ENCODE assay signal across 1 cellular context in genomic region chr3:12194669-12195161, GRCh38.
TF ChIP-seq lines count a peak whose summit lies in the region.

No MANE protein-coding gene starts in this region.

TF ChIP-seq in K562, 482 proteins besides CTCF, POLR2A, EP300 and RAD21 (continued from another document and continues in another):
- TF ChIP-seq CUX1 (CRISPR knock-in tag; IDR thresholded peaks at IDR 0.05), result no peak
- TF ChIP-seq MTF1 (CRISPR knock-in tag; IDR thresholded peaks at IDR 0.05; ENCODE audit: borderline replicate concordance), result no peak
- TF ChIP-seq PHF8 (IDR thresholded peaks at IDR 0.05; ENCODE audit: borderline replicate concordance, low read length), result no peak
- no peak for TF ChIP-seq PRDM10 (IDR thresholded peaks at IDR 0.05; ENCODE audit: partially characterized antibody)
- no peak for TF ChIP-seq ZBTB7A (IDR thresholded peaks at IDR 0.05; ENCODE audit: borderline replicate concordance, control insufficient read depth, low read depth, low read length)
- TF ChIP-seq PCBP2 (IDR thresholded peaks at IDR 0.05; ENCODE audit: low read depth, low read length, poor library complexity, severe bottlenecking), result no peak
- no peak for TF ChIP-seq ARNT (IDR thresholded peaks at IDR 0.05)
- TF ChIP-seq ZNF740 (CRISPR knock-in tag; IDR thresholded peaks at IDR 0.05), result no peak
- no peak for TF ChIP-seq ZNF740 (tag; IDR thresholded peaks at IDR 0.05)
- no peak for TF ChIP-seq CCNT2 (IDR thresholded peaks at IDR 0.05; ENCODE audit: borderline replicate concordance, extremely low read depth, insufficient read length, low read depth, low read length)
- TF ChIP-seq MNT (conservative IDR thresholded peaks at IDR 0.05), result no peak
- TF ChIP-seq ATF4 (CRISPR knock-in tag; IDR thresholded peaks at IDR 0.05), result peak; percentile 95
- no peak for TF ChIP-seq ZNF518B (CRISPR knock-in tag; IDR thresholded peaks at IDR 0.05)
- TF ChIP-seq ETS1 (conservative IDR thresholded peaks at IDR 0.05; ENCODE audit: control insufficient read depth, low read depth, low read length), result no peak
- TF ChIP-seq GTF2F1 (IDR thresholded peaks at IDR 0.05; ENCODE audit: low read depth, low read length), result no peak
- no peak for TF ChIP-seq ETS2 (tag; IDR thresholded peaks at IDR 0.05; ENCODE audit: borderline replicate concordance, poor library complexity, severe bottlenecking)
- TF ChIP-seq CBFB (CRISPR knock-in tag; IDR thresholded peaks at IDR 0.05), result no peak
- TF ChIP-seq POU5F1 (IDR thresholded peaks at IDR 0.05; ENCODE audit: borderline replicate concordance, low read depth, low read length, partially characterized antibody), result no peak
- no peak for TF ChIP-seq KLF6 (CRISPR knock-in tag; IDR thresholded peaks at IDR 0.05; ENCODE audit: borderline replicate concordance)
- TF ChIP-seq ZFP30 (CRISPR knock-in tag; IDR thresholded peaks at IDR 0.05; ENCODE audit: borderline replicate concordance), result no peak
- TF ChIP-seq GTF3C2 (IDR thresholded peaks at IDR 0.05; ENCODE audit: borderline replicate concordance, extremely low read depth, insufficient read length), result no peak
- TF ChIP-seq RFX5 (IDR thresholded peaks at IDR 0.05; ENCODE audit: low read depth, low read length), result no peak
